22 cellular contexts compared by ENCODE assay signal in genomic region chr5:175230299-175230698, GRCh38.
"Had no signal": no experiment of that assay in that cellular context is flagged by ENCODE, and none has a peak within 500 bp of the region (broad histone marks: within the 10 kb centered on the region; RNA-seq: fewer than 3 reads in every experiment).

No MANE protein-coding gene starts in this region.

- H3K27me3 ChIP-seq: ascending aorta, dorsolateral prefrontal cortex, gastroesophageal sphincter, thyroid gland, uterus had no signal

- DNase-seq: activated CD4-positive, alpha-beta T cell treated with anti-CD3 and anti-CD28 coated beads for 1 hour; activated CD4-positive, alpha-beta T cell treated with anti-CD3 and anti-CD28 coated beads, Interleukin-2, amount 50 U/mL, for 4 hours; activated naive CD4-positive, alpha-beta T cell treated with anti-CD3 and anti-CD28 coated beads for 36 hours; activated naive CD8-positive, alpha-beta T cell treated with anti-CD3 and anti-CD28 coated beads, Interleukin-2, amount 50 U/mL, for 24 hours; activated T-cell treated with anti-CD3 and anti-CD28 coated beads, Interleukin-2, amount 50 U/mL, for 1 hour; dorsolateral prefrontal cortex; erythroblast; heart right ventricle; left colon; lower lobe of right lung; nephron progenitor cell; occipital lobe; right cardiac atrium; stimulated activated CD4-positive, alpha-beta T cell treated with anti-CD3 and anti-CD28 coated beads, Interleukin-15, amount 100 ng/mL, for 24 hours; stimulated activated CD4-positive, alpha-beta T cell treated with anti-CD3 and anti-CD28 coated beads, Interleukin-4, amount 100 ng/mL, for 1 hour; stimulated activated naive B cell treated with anti-CD40 and anti-IgM and Interleukin-4, amounts not matched to agents 10 μg/mL and 1 μg/mL and 100 μg/mL, for 72 hours; thyroid gland; uterus had no signal

- H3K9me3 ChIP-seq: ascending aorta, gastroesophageal sphincter, heart right ventricle, lower lobe of right lung, thyroid gland, uterus had no signal

- H3K36me3 ChIP-seq: ascending aorta, gastroesophageal sphincter, heart right ventricle, lower lobe of right lung, thyroid gland, uterus had no signal

- H3K4me1 ChIP-seq: ascending aorta, gastroesophageal sphincter, heart right ventricle, lower lobe of right lung, thyroid gland, uterus had no signal

- ATAC-seq: activated naive CD8-positive, alpha-beta T cell treated with anti-CD3 and anti-CD28 coated beads, Interleukin-2, amount 50 U/mL, for 24 hours; gastroesophageal sphincter; heart right ventricle; left colon; lower lobe of right lung; right cardiac atrium; stimulated activated naive B cell treated with anti-CD40 and anti-IgM and Interleukin-4, amounts not matched to agents 10 μg/mL and 1 μg/mL and 100 μg/mL, for 72 hours had no signal

- H3K4me3 ChIP-seq: ascending aorta, dorsolateral prefrontal cortex, gastroesophageal sphincter, heart right ventricle, lower lobe of right lung, skin epidermis, thyroid gland, uterus had no signal

- H3K27ac ChIP-seq: ascending aorta, dorsolateral prefrontal cortex, gastroesophageal sphincter, heart right ventricle, lower lobe of right lung, skin epidermis, thyroid gland, uterus, VCaP had no signal
